In genomic region chr2:105166671-105167070, GRCh38 we compare ENCODE assay signal across 18 cellular contexts.
"Had no signal": no experiment of that assay in that cellular context is flagged by ENCODE, and none has a peak within 500 bp of the region (broad histone marks: within the 10 kb centered on the region; RNA-seq: fewer than 3 reads in every experiment).

No MANE protein-coding gene starts in this region.

- H3K9me3 ChIP-seq: esophagus squamous epithelium, left lung, thyroid gland had no signal

- DNase-seq: activated naive CD4-positive, alpha-beta T cell; activated naive CD8-positive, alpha-beta T cell treated with anti-CD3 and anti-CD28 coated beads, Interleukin-2, amount 10 ng/mL, durations not matched to agents 7 days and 5 days; amygdala; dermis blood vessel endothelial cell; effector memory CD4-positive, alpha-beta T cell; esophagus squamous epithelium; heart right ventricle; kidney; left lung; nephron progenitor cell; right cardiac atrium; stimulated activated CD4-positive, alpha-beta T cell treated with anti-CD3 and anti-CD28 coated beads, Interleukin-2, amount 100 ng/mL, for 24 hours; stimulated activated naive CD4-positive, alpha-beta T cell treated with Interleukin-2 at 50 U/mL for 16 hours; T1000; thyroid gland had no signal

- H3K27me3 ChIP-seq: left lung, thyroid gland had no signal

- H3K27ac Mint-ChIP-seq: activated naive CD8-positive, alpha-beta T cell treated with anti-CD3 and anti-CD28 coated beads, Interleukin-2, amount 10 ng/mL, durations not matched to agents 7 days and 5 days; mesothelial cell of epicardium; nephron progenitor cell; progenitor cell of endocrine pancreas had no signal

- ATAC-seq: activated CD4-positive, CD25-positive, alpha-beta regulatory T cell treated with anti-CD3 and anti-CD28 coated beads, Interleukin-2, amount 50 U/mL, for 24 hours; heart right ventricle; left lung; right cardiac atrium had no signal

- H3K4me3 ChIP-seq: esophagus squamous epithelium, heart right ventricle, left lung, thyroid gland had no signal

- H3K9me3 Mint-ChIP-seq: activated naive CD8-positive, alpha-beta T cell treated with anti-CD3 and anti-CD28 coated beads, Interleukin-2, amount 10 ng/mL, durations not matched to agents 7 days and 5 days had no signal

- H3K27ac ChIP-seq: esophagus squamous epithelium, heart right ventricle, left lung, thyroid gland had no signal

- H3K4me3 Mint-ChIP-seq: activated naive CD8-positive, alpha-beta T cell treated with anti-CD3 and anti-CD28 coated beads, Interleukin-2, amount 10 ng/mL, durations not matched to agents 7 days and 5 days; mesothelial cell of epicardium; nephron progenitor cell had no signal

- H3K4me1 Mint-ChIP-seq: activated naive CD8-positive, alpha-beta T cell treated with anti-CD3 and anti-CD28 coated beads, Interleukin-2, amount 10 ng/mL, durations not matched to agents 7 days and 5 days; mesothelial cell of epicardium had no signal

- H3K36me3 Mint-ChIP-seq: activated naive CD8-positive, alpha-beta T cell treated with anti-CD3 and anti-CD28 coated beads, Interleukin-2, amount 10 ng/mL, durations not matched to agents 7 days and 5 days; mesothelial cell of epicardium had no signal

- H3K36me3 ChIP-seq: esophagus squamous epithelium, heart right ventricle, left lung, thyroid gland had no signal
